11 cellular contexts compared by ENCODE assay signal in genomic region chr3:156341831-156342416, GRCh38.
DNase-seq lines count a peak whose midpoint lies in the region; ATAC-seq, FAIRE-seq and TF ChIP-seq lines count a peak whose summit lies in the region.
"Had no signal": no experiment of that assay in that cellular context is flagged by ENCODE, and none has a peak within 500 bp of the region (broad histone marks: within the 10 kb centered on the region; RNA-seq: fewer than 3 reads in every experiment).

No MANE protein-coding gene starts in this region.

- ATAC-seq in GM21381 (IDR thresholded peaks at IDR 0.05; ENCODE audit: unreplicated experiment) = peak; percentile 100
- peak; percentile 100 for ATAC-seq in HG03064 (IDR thresholded peaks at IDR 0.05; ENCODE audit: low read depth, unreplicated experiment)
- ATAC-seq in activated T-cell treated with anti-CD3 and anti-CD28 coated beads, Interleukin-2, amount 50 U/mL, for 4 hours = no peak

- H3K79me2 ChIP-seq in OCI-LY7 (ENCODE audit: insufficient read depth, low read depth, low read length) = no peaks in the 10 kb centered on the region

- no peak overlapping the region for H3K4me3 ChIP-seq in OCI-LY7 (ENCODE audit: low read depth, low read length, poor library complexity, severe bottlenecking)
- H3K4me3 ChIP-seq: transverse colon had no signal

- H3K9me3 Mint-ChIP-seq in activated T-cell treated with anti-CD3 and anti-CD28 coated beads, Interleukin-2, amount 50 U/mL, for 4 hours = no peaks in the 10 kb centered on the region
- H3K9me3 Mint-ChIP-seq in activated T-cell treated with anti-CD3 and anti-CD28 coated beads, Interleukin-2, amount 50 U/mL, for 24 hours = no peaks in the 10 kb centered on the region
- H3K9me3 Mint-ChIP-seq: nephron had no signal

- peak; percentile 96 for FAIRE-seq in GM18507 (lab: Jason Lieb, UNC)

- peak; percentile 25 for DNase-seq in GM18507 (ENCODE audit: extremely low spot score, insufficient read length, low read depth)
- DNase-seq in OCI-LY7 (ENCODE audit: low spot score) = peak; percentile 45
- DNase-seq in NCI-H146 treated with DMSO at 0.1 percent for 48 hours (lab: John Stamatoyannopoulos, UW; ENCODE audit: unreplicated experiment) = no peak
- no peak for DNase-seq in activated T-cell treated with anti-CD3 and anti-CD28 coated beads, Interleukin-2, amount 50 U/mL, for 4 hours
- no peak for DNase-seq in activated T-cell treated with anti-CD3 and anti-CD28 coated beads, Interleukin-2, amount 50 U/mL, for 24 hours
- no peak for DNase-seq in HuH-7.5 (ENCODE audit: low spot score)
- DNase-seq: T-helper 1 cell, transverse colon had no signal

- H3K36me3 Mint-ChIP-seq in activated T-cell treated with anti-CD3 and anti-CD28 coated beads, Interleukin-2, amount 50 U/mL, for 4 hours (ENCODE audit: insufficient read depth) = no peaks in the 10 kb centered on the region
- no peaks in the 10 kb centered on the region for H3K36me3 Mint-ChIP-seq in activated T-cell treated with anti-CD3 and anti-CD28 coated beads, Interleukin-2, amount 50 U/mL, for 24 hours (ENCODE audit: low read depth)

- no peaks in the 10 kb centered on the region for H3K36me3 ChIP-seq in OCI-LY7 (ENCODE audit: insufficient read depth, low read length)
- H3K36me3 ChIP-seq: transverse colon had no signal

- H4K20me1 ChIP-seq in OCI-LY7 (ENCODE audit: insufficient read depth, low read length) = no peaks in the 10 kb centered on the region

- H2AFZ ChIP-seq in OCI-LY7 (ENCODE audit: low read length) = no peak overlapping the region

- H3K4me2 ChIP-seq in OCI-LY7 (ENCODE audit: low read length) = peak overlapping the region; percentile 20; the same call in 1 of the 2 replicates

- CTCF ChIA-PET in OCI-LY7 (lab: Charles Lee; ENCODE audit: unreplicated experiment) = no interaction called here

- no peak overlapping the region for H3K27ac Mint-ChIP-seq in activated T-cell treated with anti-CD3 and anti-CD28 coated beads, Interleukin-2, amount 50 U/mL, for 24 hours
- H3K27ac Mint-ChIP-seq: nephron had no signal

- H3K4me1 ChIP-seq in OCI-LY7 (ENCODE audit: insufficient read depth, low read length, poor library complexity, severe bottlenecking) = peaks cover 3% of the 10 kb centered on the region
- H3K4me1 ChIP-seq: transverse colon had no signal

- H3K4me3 Mint-ChIP-seq in activated T-cell treated with anti-CD3 and anti-CD28 coated beads, Interleukin-2, amount 50 U/mL, for 4 hours = no peak overlapping the region
- no peak overlapping the region for H3K4me3 Mint-ChIP-seq in activated T-cell treated with anti-CD3 and anti-CD28 coated beads, Interleukin-2, amount 50 U/mL, for 24 hours
- H3K4me3 Mint-ChIP-seq: nephron had no signal

- no peaks in the 10 kb centered on the region for H3K9me2 ChIP-seq in OCI-LY7 (ENCODE audit: insufficient read depth, low read length)

- H3K27ac ChIP-seq in OCI-LY7 (ENCODE audit: low read depth, low read length, poor library complexity, severe bottlenecking) = no peak overlapping the region
- H3K27ac ChIP-seq: transverse colon had no signal

- no TSS peak for BruUV-seq in OCI-LY7 (replicated peaks; lab: Mats Ljungman, UMichigan)

- peaks cover 25% of the 10 kb centered on the region for H3K27me3 Mint-ChIP-seq in activated T-cell treated with anti-CD3 and anti-CD28 coated beads, Interleukin-2, amount 50 U/mL, for 4 hours (ENCODE audit: low read depth)
- peaks cover 37% of the 10 kb centered on the region for H3K27me3 Mint-ChIP-seq in activated T-cell treated with anti-CD3 and anti-CD28 coated beads, Interleukin-2, amount 50 U/mL, for 24 hours

- intact Hi-C loops in OCI-LY7 (cut with micrococcal nuclease; ENCODE audit: unreplicated experiment) = no loop called here

- no peaks in the 10 kb centered on the region for H3K4me1 Mint-ChIP-seq in activated T-cell treated with anti-CD3 and anti-CD28 coated beads, Interleukin-2, amount 50 U/mL, for 4 hours (ENCODE audit: low read depth)
- no peaks in the 10 kb centered on the region for H3K4me1 Mint-ChIP-seq in activated T-cell treated with anti-CD3 and anti-CD28 coated beads, Interleukin-2, amount 50 U/mL, for 24 hours (ENCODE audit: low read depth)
- H3K4me1 Mint-ChIP-seq: nephron had no signal

- POLR2A ChIA-PET in OCI-LY7 (lab: Charles Lee) = interaction anchor here (0.7 to 1.2 kb wide), 5 partner anchors 9 to 496 kb away, joined by 3 to 5 read pairs (median 3); no protein-coding TSS in a partner anchor

- H3K9me3 ChIP-seq in OCI-LY7 (ENCODE audit: low read length) = no peaks in the 10 kb centered on the region
- H3K9me3 ChIP-seq: transverse colon had no signal

- peak; percentile 64 for TF ChIP-seq CTCF in OCI-LY7 (conservative IDR thresholded peaks at IDR 0.05; ENCODE audit: low read length)

Comparison
In these comparisons a context has a peak if more than half of its experiments do, and no peak if none do; other contexts are left out.
1. DNase-seq: peak in GM18507 (single experiment) and OCI-LY7 (single experiment); none in NCI-H146 treated with DMSO at 0.1 percent for 48 hours (single experiment), activated T-cell treated with anti-CD3 and anti-CD28 coated beads, Interleukin-2, amount 50 U/mL, for 4 hours (single experiment), activated T-cell treated with anti-CD3 and anti-CD28 coated beads, Interleukin-2, amount 50 U/mL, for 24 hours (single experiment) and HuH-7.5 (single experiment).
2. ATAC-seq: peak in GM21381 (single experiment) and HG03064 (single experiment); none in activated T-cell treated with anti-CD3 and anti-CD28 coated beads, Interleukin-2, amount 50 U/mL, for 4 hours (0 of 2).